In genomic region chr6:158561247-158561884, GRCh38 we compare ENCODE assay signal across 9 cellular contexts. TPM values are rescaled to one million over a fixed set of nuclear protein-coding genes. Genes with fewer than 3 reads are reported as not detected.
A peak's percentile ranks its signal among the peaks of the same experiment; 100 is the strongest.
DNase-seq lines count a peak whose midpoint lies in the region; TF ChIP-seq lines count a peak whose summit lies in the region.
"Had no signal": no experiment of that assay in that cellular context is flagged by ENCODE, and none has a peak within 500 bp of the region (broad histone marks: within the 10 kb centered on the region; RNA-seq: fewer than 3 reads in every experiment).

No MANE protein-coding gene starts in this region.

- TF ChIP-seq CTCF in OCI-LY3 (IDR thresholded peaks at IDR 0.05; ENCODE audit: low read depth, low read length): no peak
- no peak for TF ChIP-seq CTCF in endothelial cell (IDR thresholded peaks at IDR 0.05; ENCODE audit: unreplicated experiment)
- TF ChIP-seq CTCF in osteoblast (IDR thresholded peaks at IDR 0.05; ENCODE audit: extremely low read depth, low read depth, low read length): no peak

- POLR2A ChIA-PET in CD4-positive, alpha-beta memory T cell (lab: Charles Lee; ENCODE audit: partially characterized antibody): interaction anchor here (2.2 kb wide), 1 partner anchor 82 kb away, joined by 13 read pairs; the partner anchor contains the start of gene DYNLT1

- peak overlapping the region; percentile 81 for H3K27ac ChIP-seq in CD4-positive, alpha-beta memory T cell (ENCODE audit: low read depth, low read length)
- H3K27ac ChIP-seq in OCI-LY3 (ENCODE audit: low read length) (no peak overlapping the region), osteoblast (ENCODE audit: low read depth, low read length) (peak overlapping the region; percentile 66)

- no peaks in the 10 kb centered on the region for H3K27me3 ChIP-seq in CD4-positive, alpha-beta memory T cell (ENCODE audit: insufficient read depth, low read length)
- H3K27me3 ChIP-seq in OCI-LY3 (ENCODE audit: low read depth, low read length) (no peaks in the 10 kb centered on the region), osteoblast (ENCODE audit: insufficient read depth, low read length) (peaks cover 3% of the 10 kb centered on the region)

- H3K4me2 ChIP-seq in OCI-LY3 (ENCODE audit: low read length) (peak overlapping the region; percentile 87), osteoblast (ENCODE audit: insufficient read depth, low read length) (peak overlapping the region; percentile 87)

- intact Hi-C loops in CD4-positive, alpha-beta memory T cell (cut with micrococcal nuclease): loop anchor here (5.0 kb wide), 2 partner anchors 44 to 81 kb away; partner anchors contain the start of gene DYNLT1

- H3K27me3 Mint-ChIP-seq in CD4-positive, alpha-beta memory T cell: no peaks in the 10 kb centered on the region
- H3K27me3 Mint-ChIP-seq in endothelial cell (ENCODE audit: unreplicated experiment): peaks cover 17% of the 10 kb centered on the region

- H3K9ac ChIP-seq in OCI-LY3 (ENCODE audit: low read length): peak overlapping the region; percentile 93

- H3K4me1 Mint-ChIP-seq in CD4-positive, alpha-beta memory T cell: peaks cover 40 to 62% (median 52%) of the 10 kb centered on the region in 4 donors
- H3K4me1 Mint-ChIP-seq in endothelial cell (ENCODE audit: unreplicated experiment): peaks cover 47% of the 10 kb centered on the region

- CTCF ChIA-PET in CD4-positive, alpha-beta memory T cell (lab: Charles Lee; ENCODE audit: partially characterized antibody): interaction anchor here (1.5 kb wide), 1 partner anchor 193 kb away, joined by 4 read pairs; no protein-coding TSS in a partner anchor

- H2AFZ ChIP-seq in OCI-LY3 (ENCODE audit: low read depth, low read length): no peak overlapping the region
- H2AFZ ChIP-seq in osteoblast (ENCODE audit: low read length): peak overlapping the region; percentile 78

- H3K4me3 Mint-ChIP-seq in CD4-positive, alpha-beta memory T cell: peak overlapping the region; percentile 90 to 98 (median 96)
- H3K4me3 Mint-ChIP-seq in endothelial cell (ENCODE audit: unreplicated experiment): peak overlapping the region; percentile 95

- no peak for DNase-seq in CD4-positive, alpha-beta memory T cell
- DNase-seq in endothelial cell (ENCODE audit: low spot score): no peak
- DNase-seq in osteoblast (ENCODE audit: insufficient read length, low spot score, missing footprints): peak; percentile 52
- no peak for DNase-seq in MV-4-11 (lab: John Stamatoyannopoulos, UW)
- DNase-seq in OCI-M1 (lab: John Stamatoyannopoulos, UW): no peak
- no peak for DNase-seq in activated gamma-delta T cell treated with Interleukin-2 at 50 U/mL for 16 hours
- no peak for DNase-seq in NCI-H1694 (lab: John Stamatoyannopoulos, UW)
- DNase-seq: NCI-H187 treated with DMSO at 0.1 percent for 48 hours had no signal

- H3K4me3 ChIP-seq in CD4-positive, alpha-beta memory T cell (ENCODE audit: low read length in 2 of 2): peak overlapping the region; percentile 20 to 71
- H3K4me3 ChIP-seq in OCI-LY3 (ENCODE audit: low read length) (peak overlapping the region; percentile 98), osteoblast (ENCODE audit: insufficient read depth, low read length) (peak overlapping the region; percentile 81)

- H3K36me3 Mint-ChIP-seq in CD4-positive, alpha-beta memory T cell: peaks cover 0 to 6% of the 10 kb centered on the region in 2 donors
- peaks cover 8% of the 10 kb centered on the region for H3K36me3 Mint-ChIP-seq in endothelial cell (ENCODE audit: low read depth, unreplicated experiment)

- H3K4me1 ChIP-seq in CD4-positive, alpha-beta memory T cell (ENCODE audit: insufficient read depth, low read length): peaks cover 62% of the 10 kb centered on the region
- H3K4me1 ChIP-seq in OCI-LY3 (ENCODE audit: low read length) (peaks cover 12% of the 10 kb centered on the region), osteoblast (ENCODE audit: insufficient read depth, low read length) (peaks cover 32% of the 10 kb centered on the region)

- H4K20me1 ChIP-seq in OCI-LY3 (ENCODE audit: insufficient read depth, low read length) (peaks cover 21% of the 10 kb centered on the region; the same call in 1 of the 2 replicates), osteoblast (ENCODE audit: insufficient read depth, low read length) (peaks cover 50% of the 10 kb centered on the region)

- no peaks in the 10 kb centered on the region for H3K36me3 ChIP-seq in CD4-positive, alpha-beta memory T cell (ENCODE audit: insufficient read depth, low read length)
- H3K36me3 ChIP-seq in OCI-LY3 (replicated peaks; ENCODE audit: low read depth, low read length) (no peaks in the 10 kb centered on the region), osteoblast (ENCODE audit: insufficient read depth, low read length) (no peaks in the 10 kb centered on the region)

- no peaks in the 10 kb centered on the region for H3K9me3 ChIP-seq in CD4-positive, alpha-beta memory T cell (ENCODE audit: control insufficient read depth in 1 of 2, low read length in 2 of 2)
- H3K9me3 ChIP-seq in OCI-LY3 (ENCODE audit: insufficient read depth, low read length) (no peaks in the 10 kb centered on the region), osteoblast (ENCODE audit: low read depth, low read length) (no peaks in the 10 kb centered on the region)

- H3K27ac Mint-ChIP-seq in CD4-positive, alpha-beta memory T cell: peak overlapping the region; percentile 87 to 98 (median 95)
- peak overlapping the region; percentile 67 for H3K27ac Mint-ChIP-seq in endothelial cell (ENCODE audit: unreplicated experiment)

- peaks cover 55% of the 10 kb centered on the region for H3K79me2 ChIP-seq in OCI-LY3 (ENCODE audit: low read length)
- peaks cover 63% of the 10 kb centered on the region for H3K79me2 ChIP-seq in osteoblast (ENCODE audit: insufficient read depth, low read length)

- peaks cover 0 to 2% (median 0%) of the 10 kb centered on the region in 8 donors for H3K9me3 Mint-ChIP-seq in CD4-positive, alpha-beta memory T cell
- H3K9me3 Mint-ChIP-seq in endothelial cell (ENCODE audit: unreplicated experiment): no peaks in the 10 kb centered on the region

RNA-seq across cellular contexts. Expression of gene TMEM181, which starts 1.5 kb away (rescaled TPM):
- 10 to 100 TPM; 26.1 to 28.0 TPM for total RNA-seq in CD4-positive, alpha-beta memory T cell
- 1 to 10 TPM; 4.3 to 8.1 TPM for polyA plus RNA-seq in CD4-positive, alpha-beta memory T cell
- total RNA-seq in endothelial cell (ENCODE audit: unreplicated experiment) (29.5 TPM), osteoblast (43.3 and 43.8 TPM in 2 replicates)

Comparison
In these comparisons a context has a peak if more than half of its experiments do, and no peak if none do; other contexts are left out.
1. H3K4me3 ChIP-seq: peak in every context shown above with its lines; median percentile 98 in OCI-LY3; 81 in osteoblast; 46 in CD4-positive, alpha-beta memory T cell.